Comparison of ENCODE assay signal across 8 cellular contexts in genomic region chr10:130109796-130110235, GRCh38. TPM values are rescaled to one million over a fixed set of nuclear protein-coding genes. Genes with fewer than 3 reads are reported as not detected.
DNase-seq lines count a peak whose midpoint lies in the region; ATAC-seq lines count a peak whose summit lies in the region.

No MANE protein-coding gene starts in this region.

- H3K4me1 Mint-ChIP-seq in activated T-helper 1 cell treated with anti-CD3 and anti-CD28 coated beads, Interleukin-12 subunit alpha, Interleukin-12 subunit beta, Interleukin-2, Interleukin-4 antibody, amounts not matched to agents 30 ng/mL and 10 ng/mL and 1 ng/mL, durations not matched to agents 14 hours and 24 hours and 36 hours (ENCODE audit: low read depth): peaks cover 60% of the 10 kb centered on the region
- H3K4me1 Mint-ChIP-seq in naive B cell: peaks cover 18 to 46% (median 37%) of the 10 kb centered on the region in 3 donors

- no peaks in the 10 kb centered on the region for H3K27me3 Mint-ChIP-seq in activated T-helper 1 cell treated with anti-CD3 and anti-CD28 coated beads, Interleukin-12 subunit alpha, Interleukin-12 subunit beta, Interleukin-2, Interleukin-4 antibody, amounts not matched to agents 30 ng/mL and 10 ng/mL and 1 ng/mL, durations not matched to agents 14 hours and 24 hours and 36 hours (ENCODE audit: insufficient read depth)
- no peaks in the 10 kb centered on the region for H3K27me3 Mint-ChIP-seq in naive B cell

- peaks cover 7% of the 10 kb centered on the region for H3K9me3 Mint-ChIP-seq in activated T-helper 1 cell treated with anti-CD3 and anti-CD28 coated beads, Interleukin-12 subunit alpha, Interleukin-12 subunit beta, Interleukin-2, Interleukin-4 antibody, amounts not matched to agents 30 ng/mL and 10 ng/mL and 1 ng/mL, durations not matched to agents 14 hours and 24 hours and 36 hours
- no peaks in the 10 kb centered on the region for H3K9me3 Mint-ChIP-seq in naive B cell

- ATAC-seq in naive B cell (ENCODE audit: low read depth in 2 of 2): no peak
- ATAC-seq in stimulated activated naive CD8-positive, alpha-beta T cell treated with anti-CD3 and anti-CD28 coated beads, Interleukin-15, Interleukin-2, amounts not matched to agents 100 U/mL and 50 U/mL, for 24 hours: no peak
- ATAC-seq in HG03108 (IDR thresholded peaks at IDR 0.05; ENCODE audit: unreplicated experiment): no peak

- intact Hi-C loops in activated T-helper 1 cell treated with anti-CD3 and anti-CD28 coated beads, Interleukin-12 subunit alpha, Interleukin-12 subunit beta, Interleukin-2, Interleukin-4 antibody, amounts not matched to agents 30 ng/mL and 10 ng/mL and 1 ng/mL, durations not matched to agents 14 hours and 24 hours and 36 hours (cut with micrococcal nuclease): loop anchor here (1.0 to 10.0 kb wide), 3 partner anchors 61 to 643 kb away; partner anchors contain the start of gene MGMT

- H3K4me3 Mint-ChIP-seq in activated T-helper 1 cell treated with anti-CD3 and anti-CD28 coated beads, Interleukin-12 subunit alpha, Interleukin-12 subunit beta, Interleukin-2, Interleukin-4 antibody, amounts not matched to agents 30 ng/mL and 10 ng/mL and 1 ng/mL, durations not matched to agents 14 hours and 24 hours and 36 hours: peak overlapping the region; percentile 95
- H3K4me3 Mint-ChIP-seq in naive B cell: peak overlapping the region; percentile 91 to 100 (median 99)

- peaks cover 11% of the 10 kb centered on the region for H3K36me3 Mint-ChIP-seq in activated T-helper 1 cell treated with anti-CD3 and anti-CD28 coated beads, Interleukin-12 subunit alpha, Interleukin-12 subunit beta, Interleukin-2, Interleukin-4 antibody, amounts not matched to agents 30 ng/mL and 10 ng/mL and 1 ng/mL, durations not matched to agents 14 hours and 24 hours and 36 hours (ENCODE audit: low read depth)
- peaks cover 0 to 5% of the 10 kb centered on the region in 2 donors for H3K36me3 Mint-ChIP-seq in naive B cell

- peak overlapping the region; percentile 99 for H3K27ac Mint-ChIP-seq in activated T-helper 1 cell treated with anti-CD3 and anti-CD28 coated beads, Interleukin-12 subunit alpha, Interleukin-12 subunit beta, Interleukin-2, Interleukin-4 antibody, amounts not matched to agents 30 ng/mL and 10 ng/mL and 1 ng/mL, durations not matched to agents 14 hours and 24 hours and 36 hours
- peak overlapping the region; percentile 90 to 99 (median 97) for H3K27ac Mint-ChIP-seq in naive B cell

- DNase-seq in DMS114 treated with DMSO at 0.1 percent for 48 hours (lab: John Stamatoyannopoulos, UW; ENCODE audit: unreplicated experiment) (peak; percentile 68), HuH-7.5 (ENCODE audit: low spot score) (peak; percentile 46), OCI-M1 (lab: John Stamatoyannopoulos, UW) (peak; percentile 89), fibroblast of gingiva (ENCODE audit: low read depth) (peak; percentile 77), naive B cell (peak; percentile 75)
- peak; percentile 67 for DNase-seq in activated T-helper 1 cell treated with anti-CD3 and anti-CD28 coated beads, Interleukin-12 subunit alpha, Interleukin-12 subunit beta, Interleukin-2, Interleukin-4 antibody, amounts not matched to agents 30 ng/mL and 10 ng/mL and 1 ng/mL, durations not matched to agents 14 hours and 24 hours and 36 hours (ENCODE audit: low spot score)
- DNase-seq in stimulated activated naive CD8-positive, alpha-beta T cell treated with anti-CD3 and anti-CD28 coated beads, Interleukin-15, Interleukin-2, amounts not matched to agents 100 U/mL and 50 U/mL, for 24 hours: peak; percentile 75

RNA-seq across cellular contexts. Expression of gene C10orf143, which starts 0.8 kb away (rescaled TPM):
- total RNA-seq in activated T-helper 1 cell treated with anti-CD3 and anti-CD28 coated beads, Interleukin-12 subunit alpha, Interleukin-12 subunit beta, Interleukin-2, Interleukin-4 antibody, amounts not matched to agents 30 ng/mL and 10 ng/mL and 1 ng/mL, durations not matched to agents 14 hours and 24 hours and 36 hours: 3.3 and 3.6 TPM in 2 replicates
- 10 to 100 TPM; 15.6 to 44.9 (median 20.4) TPM for polyA plus RNA-seq in naive B cell (ENCODE audit: low read depth in 6 of 6)

RNA-seq across cellular contexts. Expression of gene GLRX3, which starts 26.4 kb away (rescaled TPM):
- total RNA-seq in activated T-helper 1 cell treated with anti-CD3 and anti-CD28 coated beads, Interleukin-12 subunit alpha, Interleukin-12 subunit beta, Interleukin-2, Interleukin-4 antibody, amounts not matched to agents 30 ng/mL and 10 ng/mL and 1 ng/mL, durations not matched to agents 14 hours and 24 hours and 36 hours: 119 and 129 TPM in 2 replicates
- polyA plus RNA-seq in naive B cell (ENCODE audit: low read depth in 6 of 6): 100 to 1,000 TPM in 1 of 6 donors, 10 to 100 TPM in 5; 67.7 to 100 (median 72.2) TPM
